Comparison of ENCODE assay signal across 29 cellular contexts in the genomic region with DNA sequence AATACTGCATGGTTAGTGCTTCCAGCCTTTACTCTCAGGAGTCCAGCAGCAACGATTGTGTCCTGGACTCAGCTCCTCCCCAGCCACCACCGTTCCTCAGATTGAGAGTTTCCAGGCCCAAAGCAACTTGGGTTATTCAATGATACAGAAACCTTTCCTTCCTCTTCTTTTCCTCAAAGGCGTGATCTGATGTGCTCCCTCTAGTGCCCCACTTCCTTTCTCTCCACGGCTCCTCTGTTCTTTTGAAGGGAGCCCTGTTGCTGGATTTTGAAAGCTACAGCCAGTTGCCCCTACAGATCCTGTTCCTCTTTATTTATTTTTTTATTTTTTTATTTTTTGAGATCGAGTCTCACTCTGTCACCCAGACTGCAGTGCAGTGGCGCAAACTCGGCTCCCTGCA. TPM values are rescaled to one million over a fixed set of nuclear protein-coding genes. Genes with fewer than 3 reads are reported as not detected.
"Had no signal": no experiment of that assay in that cellular context is flagged by ENCODE, and none has a peak within 500 bp of the region (broad histone marks: within the 10 kb centered on the region; RNA-seq: fewer than 3 reads in every experiment).

No MANE protein-coding gene starts in this region.

- H3K36me3 ChIP-seq: breast epithelium, esophagus muscularis mucosa, pancreas, tibial artery had no signal

- H3K27ac Mint-ChIP-seq: activated B cell treated with CpG ODN at 0.5 μM for 24 hours; activated CD4-positive, alpha-beta T cell treated with anti-CD3 and anti-CD28 coated beads for 36 hours; activated naive CD4-positive, alpha-beta T cell treated with anti-CD3 and anti-CD28 coated beads for 36 hours; activated naive CD8-positive, alpha-beta T cell treated with anti-CD3 and anti-CD28 coated beads, Interleukin-2, amount 10 ng/mL, durations not matched to agents 7 days and 5 days; effector memory CD8-positive, alpha-beta T cell; natural killer cell treated with Interleukin-12 subunit alpha and Interleukin-12 subunit beta and Interleukin-15 and Interleukin-18, amount 100 ng/mL, for 72 hours; stimulated activated effector memory CD8-positive, alpha-beta T cell treated with anti-CD3 and anti-CD28 coated beads, Interleukin-12 subunit alpha, Interleukin-12 subunit beta, amount 100 ng/mL, for 72 hours; stimulated activated naive CD8-positive, alpha-beta T cell treated with anti-CD3 and anti-CD28 coated beads, Interleukin-15, amount 100 ng/mL, for 72 hours had no signal

- H3K9me3 ChIP-seq: breast epithelium, esophagus muscularis mucosa, pancreas, psoas muscle, tibial artery had no signal

- H3K27me3 ChIP-seq: breast epithelium, esophagus muscularis mucosa, hepatocyte, pancreas, tibial artery had no signal

- ATAC-seq: activated CD4-positive, alpha-beta T cell treated with anti-CD3 and anti-CD28 coated beads for 36 hours; effector memory CD8-positive, alpha-beta T cell; left cardiac atrium; natural killer cell treated with Interleukin-12 subunit alpha and Interleukin-12 subunit beta and Interleukin-15 and Interleukin-18, amount 100 ng/mL, for 72 hours; pancreas; psoas muscle; right cardiac atrium; stimulated activated effector memory CD8-positive, alpha-beta T cell treated with anti-CD3 and anti-CD28 coated beads, Interleukin-12 subunit alpha, Interleukin-12 subunit beta, amount 100 ng/mL, for 72 hours; stimulated activated naive CD8-positive, alpha-beta T cell treated with anti-CD3 and anti-CD28 coated beads, Interleukin-15, amount 100 ng/mL, for 72 hours had no signal

- H2AFZ ChIP-seq: hepatocyte had no signal

- H3K27ac ChIP-seq: breast epithelium, dorsolateral prefrontal cortex, esophagus muscularis mucosa, hepatocyte, pancreas, psoas muscle, tibial artery had no signal

- H3K36me3 Mint-ChIP-seq: activated naive CD8-positive, alpha-beta T cell treated with anti-CD3 and anti-CD28 coated beads, Interleukin-2, amount 10 ng/mL, durations not matched to agents 7 days and 5 days; natural killer cell treated with Interleukin-12 subunit alpha and Interleukin-12 subunit beta and Interleukin-15 and Interleukin-18, amount 100 ng/mL, for 72 hours; stimulated activated effector memory CD8-positive, alpha-beta T cell treated with anti-CD3 and anti-CD28 coated beads, Interleukin-12 subunit alpha, Interleukin-12 subunit beta, amount 100 ng/mL, for 72 hours had no signal

- H3K4me3 Mint-ChIP-seq: activated B cell treated with CpG ODN at 0.5 μM for 24 hours; activated CD4-positive, alpha-beta T cell treated with anti-CD3 and anti-CD28 coated beads for 36 hours; activated naive CD4-positive, alpha-beta T cell treated with anti-CD3 and anti-CD28 coated beads for 36 hours; activated naive CD8-positive, alpha-beta T cell treated with anti-CD3 and anti-CD28 coated beads, Interleukin-2, amount 10 ng/mL, durations not matched to agents 7 days and 5 days; central memory CD8-positive, alpha-beta T cell; effector memory CD8-positive, alpha-beta T cell; natural killer cell treated with Interleukin-12 subunit alpha and Interleukin-12 subunit beta and Interleukin-15 and Interleukin-18, amount 100 ng/mL, for 72 hours; stimulated activated effector memory CD8-positive, alpha-beta T cell treated with anti-CD3 and anti-CD28 coated beads, Interleukin-12 subunit alpha, Interleukin-12 subunit beta, amount 100 ng/mL, for 72 hours; stimulated activated naive CD8-positive, alpha-beta T cell treated with anti-CD3 and anti-CD28 coated beads, Interleukin-15, amount 100 ng/mL, for 72 hours had no signal

- H3K4me3 ChIP-seq: breast epithelium, dorsolateral prefrontal cortex, esophagus muscularis mucosa, hepatocyte, pancreas, psoas muscle, tibial artery had no signal

- H3K79me2 ChIP-seq: hepatocyte had no signal

- H3K4me1 Mint-ChIP-seq: activated B cell treated with CpG ODN at 0.5 μM for 24 hours; activated CD4-positive, alpha-beta T cell treated with anti-CD3 and anti-CD28 coated beads for 36 hours; activated naive CD8-positive, alpha-beta T cell treated with anti-CD3 and anti-CD28 coated beads, Interleukin-2, amount 10 ng/mL, durations not matched to agents 7 days and 5 days; central memory CD8-positive, alpha-beta T cell; stimulated activated effector memory CD8-positive, alpha-beta T cell treated with anti-CD3 and anti-CD28 coated beads, Interleukin-12 subunit alpha, Interleukin-12 subunit beta, amount 100 ng/mL, for 72 hours; stimulated activated naive CD8-positive, alpha-beta T cell treated with anti-CD3 and anti-CD28 coated beads, Interleukin-15, amount 100 ng/mL, for 72 hours had no signal

- DNase-seq: activated B cell treated with CpG ODN at 0.5 μM for 24 hours; activated CD4-positive, alpha-beta T cell treated with anti-CD3 and anti-CD28 coated beads for 36 hours; activated CD4-positive, alpha-beta T cell treated with anti-CD3 and anti-CD28 coated beads, Interleukin-2, amount 50 U/mL, for 48 hours; activated CD8-positive, alpha-beta memory T cell treated with anti-CD3 and anti-CD28 coated beads, Interleukin-2, amount 50 U/mL, for 48 hours; activated naive CD4-positive, alpha-beta T cell treated with anti-CD3 and anti-CD28 coated beads for 36 hours; activated naive CD8-positive, alpha-beta T cell treated with anti-CD3 and anti-CD28 coated beads, Interleukin-2, amount 10 ng/mL, durations not matched to agents 7 days and 5 days; activated T-cell treated with anti-CD3 and anti-CD28 coated beads, Interleukin-2, amount 50 U/mL, for 48 hours; amniotic stem cell; dorsolateral prefrontal cortex; effector memory CD8-positive, alpha-beta T cell; glutamatergic neuron; islet precursor cell; left cardiac atrium; pancreas; psoas muscle; right cardiac atrium; stimulated activated CD4-positive, alpha-beta T cell treated with anti-CD3 and anti-CD28 coated beads, Interleukin-1b, Interleukin-23, amount 100 ng/mL, for 48 hours; stimulated activated naive CD8-positive, alpha-beta T cell treated with anti-CD3 and anti-CD28 coated beads, Interleukin-15, amount 100 ng/mL, for 72 hours; tibial artery had no signal

- H3K4me2 ChIP-seq: hepatocyte had no signal

- H3K9me3 Mint-ChIP-seq: activated B cell treated with CpG ODN at 0.5 μM for 24 hours; activated naive CD4-positive, alpha-beta T cell treated with anti-CD3 and anti-CD28 coated beads for 36 hours; activated naive CD8-positive, alpha-beta T cell treated with anti-CD3 and anti-CD28 coated beads, Interleukin-2, amount 10 ng/mL, durations not matched to agents 7 days and 5 days; central memory CD8-positive, alpha-beta T cell; effector memory CD8-positive, alpha-beta T cell; natural killer cell treated with Interleukin-12 subunit alpha and Interleukin-12 subunit beta and Interleukin-15 and Interleukin-18, amount 100 ng/mL, for 72 hours; stimulated activated effector memory CD8-positive, alpha-beta T cell treated with anti-CD3 and anti-CD28 coated beads, Interleukin-12 subunit alpha, Interleukin-12 subunit beta, amount 100 ng/mL, for 72 hours; stimulated activated naive CD8-positive, alpha-beta T cell treated with anti-CD3 and anti-CD28 coated beads, Interleukin-15, amount 100 ng/mL, for 72 hours had no signal

- H3K4me1 ChIP-seq: breast epithelium, esophagus muscularis mucosa, pancreas, psoas muscle, tibial artery had no signal

RNA-seq across cellular contexts. Expression of gene CRP, which starts 14.1 kb away (rescaled TPM):
- total RNA-seq: activated B cell treated with CpG ODN at 0.5 μM for 24 hours; activated CD4-positive, alpha-beta T cell treated with anti-CD3 and anti-CD28 coated beads for 36 hours; activated CD8-positive, alpha-beta memory T cell treated with anti-CD3 and anti-CD28 coated beads for 36 hours; activated naive CD4-positive, alpha-beta T cell treated with anti-CD3 and anti-CD28 coated beads for 36 hours; activated naive CD8-positive, alpha-beta T cell treated with anti-CD3 and anti-CD28 coated beads, Interleukin-2, amount 10 ng/mL, durations not matched to agents 7 days and 5 days; frontal cortex; hepatocyte; left cardiac atrium; natural killer cell treated with Interleukin-12 subunit alpha and Interleukin-12 subunit beta and Interleukin-15 and Interleukin-18, amount 100 ng/mL, for 72 hours; skeletal muscle tissue; T-helper 2 cell treated with Interferon-gamma antibody and Interleukin-4, amounts not matched to agents 100 ng/mL and 5 ng/mL, for 36 hours had no signal
- polyA plus RNA-seq: hepatocyte had no signal
